ENCODE assay signal across 8 cellular contexts in the genomic region with DNA sequence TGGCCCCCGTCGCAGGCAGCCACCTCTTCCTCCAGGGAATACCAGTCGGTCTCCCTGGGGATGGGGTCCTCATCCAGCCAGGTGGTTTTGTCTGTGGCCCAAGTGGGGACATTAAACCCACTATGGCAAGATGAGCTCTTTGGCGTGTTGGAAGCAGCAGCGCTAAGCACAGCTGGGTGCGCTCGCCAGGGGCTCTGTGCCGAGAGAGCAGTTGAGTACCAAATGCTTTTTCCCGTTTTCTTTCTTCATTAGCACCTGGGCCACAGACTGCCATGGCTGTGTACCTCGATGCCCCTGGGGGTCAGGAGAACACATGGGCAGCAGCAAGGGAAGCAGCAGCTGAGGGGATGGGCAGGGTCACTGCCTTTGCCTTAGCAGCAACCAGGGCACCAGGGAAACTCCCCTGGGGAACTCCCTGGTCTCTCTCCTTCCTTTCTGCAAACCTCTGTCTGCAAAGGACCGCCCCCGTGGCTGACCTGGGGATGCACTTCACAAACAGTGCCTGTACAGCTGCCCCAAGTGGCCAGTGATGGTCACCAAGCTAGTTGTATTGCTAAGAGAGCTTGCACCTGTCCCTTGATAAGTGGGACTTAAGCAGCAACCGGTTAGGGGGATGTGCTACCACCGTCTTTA. TPM values are rescaled to one million over a fixed set of nuclear protein-coding genes. Genes with fewer than 3 reads are reported as not detected.
DNase-seq lines count a peak whose midpoint lies in the region; ATAC-seq, FAIRE-seq and TF ChIP-seq lines count a peak whose summit lies in the region.

No MANE protein-coding gene starts in this region.

- peaks cover 9% of the 10 kb centered on the region for H3K4me1 Mint-ChIP-seq in stimulated activated naive CD8-positive, alpha-beta T cell treated with anti-CD3 and anti-CD28 coated beads, Interleukin-15, amount 100 ng/mL, for 72 hours

- H3K36me3 ChIP-seq in heart left ventricle = no peaks in the 10 kb centered on the region

- H3K9me3 ChIP-seq in heart left ventricle = no peaks in the 10 kb centered on the region

- WGBS in heart left ventricle, 4 donors = 87 to 91% (median 89%) methylated on average over 11 to 14 of the region's 14 CpGs

- no peak overlapping the region for H3K27ac Mint-ChIP-seq in stimulated activated naive CD8-positive, alpha-beta T cell treated with anti-CD3 and anti-CD28 coated beads, Interleukin-15, amount 100 ng/mL, for 72 hours

- ATAC-seq in HG02588 (IDR thresholded peaks at IDR 0.05; ENCODE audit: unreplicated experiment) (peak; percentile 96), heart left ventricle (no peak)
- ATAC-seq in stimulated activated naive CD8-positive, alpha-beta T cell treated with anti-CD3 and anti-CD28 coated beads, Interleukin-15, amount 100 ng/mL, for 72 hours = peak; percentile 74

- no peak for TF ChIP-seq POLR2A in heart left ventricle (IDR thresholded peaks at IDR 0.05)

- H3K4me1 ChIP-seq in heart left ventricle = no peaks in the 10 kb centered on the region

- intact Hi-C loops in heart left ventricle (cut with DNase I) = no loop called here

- H3K27me3 ChIP-seq in heart left ventricle = no peaks in the 10 kb centered on the region

- H3K27ac ChIP-seq in heart left ventricle = no peak overlapping the region

- no peaks in the 10 kb centered on the region for H3K9me3 Mint-ChIP-seq in stimulated activated naive CD8-positive, alpha-beta T cell treated with anti-CD3 and anti-CD28 coated beads, Interleukin-15, amount 100 ng/mL, for 72 hours

- H3K4me3 Mint-ChIP-seq in stimulated activated naive CD8-positive, alpha-beta T cell treated with anti-CD3 and anti-CD28 coated beads, Interleukin-15, amount 100 ng/mL, for 72 hours = no peak overlapping the region

- TF ChIP-seq CTCF in heart left ventricle (IDR thresholded peaks at IDR 0.05) = no peak

- no peak overlapping the region for H3K4me3 ChIP-seq in heart left ventricle

- peak; percentile 14 for DNase-seq in stimulated activated naive CD4-positive, alpha-beta T cell treated with Interleukin-2 at 50 U/mL for 16 hours (lab: John Stamatoyannopoulos, UW)
- DNase-seq in stimulated activated naive CD4-positive, alpha-beta T cell (lab: John Stamatoyannopoulos, UW) = no peak
- DNase-seq in NCI-H2107 treated with DMSO at 0.1 percent for 48 hours (lab: John Stamatoyannopoulos, UW; ENCODE audit: unreplicated experiment) (peak; percentile 88), cerebellum (ENCODE audit: low spot score) (no peak), RCC 7860 (ENCODE audit: low spot score) (no peak), heart left ventricle (no peak)
- peak; percentile 26 to 35 for DNase-seq in stimulated activated naive CD8-positive, alpha-beta T cell treated with anti-CD3 and anti-CD28 coated beads, Interleukin-15, amount 100 ng/mL, for 72 hours

- H3K27me3 Mint-ChIP-seq in stimulated activated naive CD8-positive, alpha-beta T cell treated with anti-CD3 and anti-CD28 coated beads, Interleukin-15, amount 100 ng/mL, for 72 hours = peaks cover 8% of the 10 kb centered on the region

- FAIRE-seq in RCC 7860 (lab: Jason Lieb, UNC) = no peak

RNA-seq across cellular contexts. Expression of a gene that starts 31.1 kb away (rescaled TPM):
- total RNA-seq in cerebellum (1.3 TPM), heart left ventricle (1 to 10 TPM in 8 of 9 donors, under 1 TPM in 1; 0.81 to 2.9 (median 2.2) TPM)
- polyA plus RNA-seq in heart left ventricle = under 1 TPM; 0.35 to 0.91 TPM

Comparison
In these comparisons a context has a peak if more than half of its experiments do, and no peak if none do; other contexts are left out.
1. DNase-seq: peak in stimulated activated naive CD4-positive, alpha-beta T cell treated with Interleukin-2 at 50 U/mL for 16 hours (single experiment), NCI-H2107 treated with DMSO at 0.1 percent for 48 hours (single experiment) and stimulated activated naive CD8-positive, alpha-beta T cell treated with anti-CD3 and anti-CD28 coated beads, Interleukin-15, amount 100 ng/mL, for 72 hours (2 of 2); none in stimulated activated naive CD4-positive, alpha-beta T cell (0 of 6), cerebellum (single experiment), RCC 7860 (single experiment) and heart left ventricle (0 of 5).
2. ATAC-seq: peak in HG02588 (single experiment) and stimulated activated naive CD8-positive, alpha-beta T cell treated with anti-CD3 and anti-CD28 coated beads, Interleukin-15, amount 100 ng/mL, for 72 hours (single experiment); none in heart left ventricle (0 of 4).